ENCODE assay signal across 8 cellular contexts in the genomic region with DNA sequence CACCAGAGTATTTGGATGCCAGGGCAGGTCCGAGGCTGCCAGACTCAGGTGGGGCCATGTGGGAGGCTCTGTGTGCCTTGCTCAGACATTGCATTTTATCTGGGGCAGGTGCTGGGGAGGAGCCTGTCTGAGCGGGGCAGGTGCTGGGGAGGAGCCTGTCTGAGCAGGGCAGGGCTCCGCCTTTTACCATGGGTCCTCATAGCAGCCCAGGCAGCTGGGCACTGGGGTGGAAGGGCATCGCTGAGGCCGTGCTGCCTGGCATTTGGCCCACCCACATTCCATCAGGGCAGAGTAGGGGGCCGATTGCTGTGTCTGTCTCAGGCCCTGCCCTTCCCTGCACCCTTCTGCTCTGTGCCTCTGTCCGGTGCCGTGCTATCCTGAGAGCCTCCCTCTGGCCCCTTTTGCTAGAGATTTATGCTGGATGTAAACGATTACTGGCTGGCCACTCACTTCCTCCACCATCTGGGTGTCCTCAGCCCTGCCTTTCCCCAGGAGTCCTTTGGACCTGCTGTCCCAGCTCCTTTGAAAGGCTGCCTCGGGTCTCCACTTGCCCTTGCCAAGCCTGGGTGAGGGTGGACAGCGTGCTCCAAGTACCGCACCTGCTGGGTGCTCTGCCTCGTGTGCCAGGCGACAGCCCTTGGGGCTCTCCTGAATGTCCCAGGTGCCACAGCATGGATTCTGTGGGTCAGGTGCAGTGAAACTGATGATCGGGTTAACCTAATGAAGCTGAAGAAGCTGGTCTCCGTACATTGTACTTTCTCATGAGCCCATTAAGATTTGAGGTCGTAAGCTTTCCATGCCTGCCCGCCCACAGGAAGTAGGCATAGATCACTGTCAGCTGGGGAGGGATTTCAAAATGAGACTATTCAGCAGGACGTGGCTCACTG.
DNase-seq lines count a peak whose midpoint lies in the region; FAIRE-seq and TF ChIP-seq lines count a peak whose summit lies in the region.

No MANE protein-coding gene starts in this region.

- no peak overlapping the region for H3K4me3 Mint-ChIP-seq in activated CD4-positive, alpha-beta memory T cell treated with anti-CD3 and anti-CD28 coated beads for 36 hours

- intact Hi-C loops in lower leg skin (cut with DNase I; ENCODE audit: low total_unique reads) = no loop called here
- intact Hi-C loops in activated CD4-positive, alpha-beta memory T cell treated with anti-CD3 and anti-CD28 coated beads for 36 hours (cut with micrococcal nuclease) = no loop called here

- H3K27me3 Mint-ChIP-seq in activated CD4-positive, alpha-beta memory T cell treated with anti-CD3 and anti-CD28 coated beads for 36 hours = no peaks in the 10 kb centered on the region

- no peak overlapping the region for H2AFZ ChIP-seq in osteoblast (ENCODE audit: low read length)

- no peak for TF ChIP-seq POLR2A in H54 (IDR thresholded peaks at IDR 0.05; ENCODE audit: low read depth, low read length)
- TF ChIP-seq POLR2A in lower leg skin (IDR thresholded peaks at IDR 0.05) = no peak

- H3K4me3 ChIP-seq in osteoblast (ENCODE audit: insufficient read depth, low read length) (no peak overlapping the region), lower leg skin (ENCODE audit: low read depth, poor library complexity, severe bottlenecking) (no peak overlapping the region)

- peaks cover 15% of the 10 kb centered on the region for H3K4me1 Mint-ChIP-seq in activated CD4-positive, alpha-beta memory T cell treated with anti-CD3 and anti-CD28 coated beads for 36 hours (ENCODE audit: low read depth)

- peaks cover 22% of the 10 kb centered on the region for H4K20me1 ChIP-seq in osteoblast (ENCODE audit: insufficient read depth, low read length)

- peak; percentile 67 for DNase-seq in H54 (ENCODE audit: insufficient read length, low spot score)
- DNase-seq in NCI-H2171 treated with DMSO at 0.1 percent for 48 hours (lab: John Stamatoyannopoulos, UW) = peak; percentile 86
- DNase-seq in dermis blood vessel endothelial cell = peak; percentile 64
- peak; percentile 89 for DNase-seq in osteoblast (ENCODE audit: insufficient read length, low spot score, missing footprints)
- no peak for DNase-seq in lower leg skin (ENCODE audit: low spot score in 2 of 2)
- DNase-seq in stimulated activated naive CD4-positive, alpha-beta T cell (lab: John Stamatoyannopoulos, UW) = no peak
- DNase-seq in pons (ENCODE audit: low spot score) = no peak
- no peak for DNase-seq in activated CD4-positive, alpha-beta memory T cell treated with anti-CD3 and anti-CD28 coated beads for 36 hours

- H3K9me3 ChIP-seq in osteoblast (ENCODE audit: low read depth, low read length) = no peaks in the 10 kb centered on the region

- TF ChIP-seq CTCF in osteoblast (IDR thresholded peaks at IDR 0.05; ENCODE audit: extremely low read depth, low read depth, low read length) (no peak), lower leg skin (IDR thresholded peaks at IDR 0.05) (no peak)

- H3K36me3 Mint-ChIP-seq in activated CD4-positive, alpha-beta memory T cell treated with anti-CD3 and anti-CD28 coated beads for 36 hours = peaks cover 1% of the 10 kb centered on the region

- no peak overlapping the region for H3K27ac ChIP-seq in osteoblast (ENCODE audit: low read depth, low read length)

- CTCF ChIA-PET in activated CD4-positive, alpha-beta memory T cell treated with anti-CD3 and anti-CD28 coated beads for 36 hours (lab: Charles Lee) = no interaction called here

- H3K9me3 Mint-ChIP-seq in activated CD4-positive, alpha-beta memory T cell treated with anti-CD3 and anti-CD28 coated beads for 36 hours = no peaks in the 10 kb centered on the region

- H3K4me1 ChIP-seq in osteoblast (ENCODE audit: insufficient read depth, low read length) = peaks cover 3% of the 10 kb centered on the region

- H3K4me2 ChIP-seq in osteoblast (ENCODE audit: insufficient read depth, low read length) = peak overlapping the region; percentile 19

- WGBS in lower leg skin, 2 donors = 61 to 70% methylated on average over 19 of the region's 19 CpGs

- POLR2A ChIA-PET in activated CD4-positive, alpha-beta memory T cell treated with anti-CD3 and anti-CD28 coated beads for 36 hours (lab: Charles Lee) = no interaction called here

- H3K36me3 ChIP-seq in osteoblast (ENCODE audit: insufficient read depth, low read length) = no peaks in the 10 kb centered on the region

- H3K27me3 ChIP-seq in osteoblast (ENCODE audit: insufficient read depth, low read length) = no peaks in the 10 kb centered on the region

- H3K79me2 ChIP-seq in osteoblast (ENCODE audit: insufficient read depth, low read length) = no peaks in the 10 kb centered on the region

- FAIRE-seq in H54 (lab: Jason Lieb, UNC) = peak; percentile 86

- no peak overlapping the region for H3K27ac Mint-ChIP-seq in activated CD4-positive, alpha-beta memory T cell treated with anti-CD3 and anti-CD28 coated beads for 36 hours

Comparison
In these comparisons a context has a peak if more than half of its experiments do, and no peak if none do; other contexts are left out.
1. DNase-seq: peak in H54 (single experiment), NCI-H2171 treated with DMSO at 0.1 percent for 48 hours (single experiment), dermis blood vessel endothelial cell (single experiment) and osteoblast (single experiment); none in lower leg skin (0 of 2), stimulated activated naive CD4-positive, alpha-beta T cell (0 of 6), pons (single experiment) and activated CD4-positive, alpha-beta memory T cell treated with anti-CD3 and anti-CD28 coated beads for 36 hours (single experiment).